Comparison of ENCODE assay signal across 16 cellular contexts in genomic region chr19:51810228-51810627, GRCh38. TPM values are rescaled to one million over a fixed set of nuclear protein-coding genes. Genes with fewer than 3 reads are reported as not detected.
DNase-seq lines count a peak whose midpoint lies in the region; ATAC-seq and TF ChIP-seq lines count a peak whose summit lies in the region.
"Had no signal": no experiment of that assay in that cellular context is flagged by ENCODE, and none has a peak within 500 bp of the region (broad histone marks: within the 10 kb centered on the region; RNA-seq: fewer than 3 reads in every experiment).

No MANE protein-coding gene starts in this region.

- BruUV-seq in Calu3 (replicated peaks; lab: Mats Ljungman, UMichigan) = no TSS peak

- H3K27ac ChIP-seq in RWPE1 = peak overlapping the region; percentile 72; the same call in 1 of the 2 replicates

- TF ChIP-seq CTCF in Calu3 (IDR thresholded peaks at IDR 0.05; ENCODE audit: unreplicated experiment) (no peak), RWPE1 (conservative IDR thresholded peaks at IDR 0.05; ENCODE audit: low read depth) (peak; percentile 21; the same call in 1 of the 2 replicates), GM13976 (IDR thresholded peaks at IDR 0.05; ENCODE audit: borderline replicate concordance, control extremely low read depth, extremely low read depth, insufficient read depth, missing control alignments) (no peak)

- no peaks in the 10 kb centered on the region for H3K4me1 Mint-ChIP-seq in Calu3 (ENCODE audit: low read depth, unreplicated experiment)
- H3K4me1 Mint-ChIP-seq in activated T-cell treated with anti-CD3 and anti-CD28 coated beads, Interleukin-2, amount 50 U/mL, for 24 hours (ENCODE audit: low read depth) = no peaks in the 10 kb centered on the region

- no peaks in the 10 kb centered on the region for H3K27me3 Mint-ChIP-seq in Calu3 (ENCODE audit: unreplicated experiment)
- H3K27me3 Mint-ChIP-seq in activated T-cell treated with anti-CD3 and anti-CD28 coated beads, Interleukin-2, amount 50 U/mL, for 24 hours = no peaks in the 10 kb centered on the region
- H3K27me3 Mint-ChIP-seq: activated naive CD4-positive, alpha-beta T cell treated with anti-CD3 and anti-CD28 coated beads, Interleukin-2, amount 50 U/mL, for 24 hours had no signal

- no peak overlapping the region for H3K27ac Mint-ChIP-seq in Calu3 (ENCODE audit: unreplicated experiment)
- no peak overlapping the region for H3K27ac Mint-ChIP-seq in activated T-cell treated with anti-CD3 and anti-CD28 coated beads, Interleukin-2, amount 50 U/mL, for 24 hours
- H3K27ac Mint-ChIP-seq: activated naive CD4-positive, alpha-beta T cell treated with anti-CD3 and anti-CD28 coated beads, Interleukin-2, amount 50 U/mL, for 24 hours; naive thymus-derived CD4-positive, alpha-beta T cell had no signal

- intact Hi-C loops in Calu3 (cut with micrococcal nuclease; ENCODE audit: unreplicated experiment) = loop anchor here (5.0 kb wide), 1 partner anchor 427 kb away; no protein-coding TSS in a partner anchor
- intact Hi-C loops in left cardiac atrium (cut with DNase I) = no loop called here

- in situ Hi-C loops in GM13976 (cut with MboI; ENCODE audit: low sequenced_read_pairs, unreplicated experiment) = no loop called here

- DNase-seq in Calu3 (peak; percentile 7), HT1080 (ENCODE audit: low read depth) (peak; percentile 37), RWPE1 (ENCODE audit: low spot score) (no peak), left cardiac atrium (peak; percentile 39), GM13976 (ENCODE audit: low spot score) (no peak)
- no peak for DNase-seq in activated T-cell treated with anti-CD3 and anti-CD28 coated beads, Interleukin-2, amount 50 U/mL, for 24 hours
- DNase-seq in central memory CD4-positive, alpha-beta T cell = no peak
- DNase-seq: DMS153; islet precursor cell; naive thymus-derived CD4-positive, alpha-beta T cell; T1000 had no signal

- no peaks in the 10 kb centered on the region for H3K36me3 Mint-ChIP-seq in Calu3 (ENCODE audit: insufficient read depth, unreplicated experiment)
- no peaks in the 10 kb centered on the region for H3K36me3 Mint-ChIP-seq in activated T-cell treated with anti-CD3 and anti-CD28 coated beads, Interleukin-2, amount 50 U/mL, for 24 hours (ENCODE audit: low read depth)

- H3K4me3 Mint-ChIP-seq in Calu3 (ENCODE audit: low read depth, unreplicated experiment) = no peak overlapping the region
- H3K4me3 Mint-ChIP-seq in activated T-cell treated with anti-CD3 and anti-CD28 coated beads, Interleukin-2, amount 50 U/mL, for 24 hours = no peak overlapping the region
- H3K4me3 Mint-ChIP-seq: activated naive CD4-positive, alpha-beta T cell treated with anti-CD3 and anti-CD28 coated beads, Interleukin-2, amount 50 U/mL, for 24 hours; naive thymus-derived CD4-positive, alpha-beta T cell had no signal

- CTCF ChIA-PET in Calu3 (lab: Charles Lee) (no interaction called here), RWPE1 (lab: Yijun Ruan, JAX) (interaction anchor here (0.6 to 0.7 kb wide), 2 partner anchors 149 to 409 kb away, joined by 3 read pairs; no protein-coding TSS in a partner anchor)

- ATAC-seq in left cardiac atrium = peak in 1 of 2 donors; percentile 15
- ATAC-seq in GM21526 (IDR thresholded peaks at IDR 0.05; ENCODE audit: low FRiP score, unreplicated experiment) = no peak
- ATAC-seq: naive thymus-derived CD4-positive, alpha-beta T cell; sciatic nerve had no signal

- H3K9me3 Mint-ChIP-seq in Calu3 (ENCODE audit: low read depth, unreplicated experiment) = peaks cover 14% of the 10 kb centered on the region
- peaks cover 15% of the 10 kb centered on the region for H3K9me3 Mint-ChIP-seq in activated T-cell treated with anti-CD3 and anti-CD28 coated beads, Interleukin-2, amount 50 U/mL, for 24 hours

- POLR2A ChIA-PET in RWPE1 (lab: Yijun Ruan, JAX; ENCODE audit: low non-redundant PET) = no interaction called here

RNA-seq across cellular contexts. Expression of gene FPR3, which starts 15.3 kb away (rescaled TPM):
- total RNA-seq in Calu3 (2022) = not detected in 2 replicates
- not detected in 2 replicates for total RNA-seq in HT1080 (2014; rRNA removed; shearing (Covaris generic))
- polyA plus RNA-seq in HT1080 (2015; cell fraction: cytosol; rRNA removed) = 0.03 TPM in 1 of 2 replicates, not detected in the other
- 0.10 and 0.20 TPM in 2 replicates for polyA plus RNA-seq in HT1080 (2015; cell fraction: nucleus; rRNA removed)
- 10 to 100 TPM; 11.0 TPM for total RNA-seq in left cardiac atrium
- total RNA-seq: fibroblast of villous mesenchyme had no signal
- polyA plus RNA-seq: naive thymus-derived CD4-positive, alpha-beta T cell had no signal

RNA-seq across cellular contexts. Expression of gene FPR2, which starts 49.2 kb away (rescaled TPM):
- not detected in 2 replicates for total RNA-seq in Calu3 (2022)
- 0.05 TPM in 1 of 2 replicates, not detected in the other for total RNA-seq in HT1080 (2014; rRNA removed; shearing (Covaris generic))
- not detected in 2 replicates for polyA plus RNA-seq in HT1080 (2015; cell fraction: cytosol; rRNA removed)
- 0.11 TPM in 1 of 2 replicates, not detected in the other for polyA plus RNA-seq in HT1080 (2015; cell fraction: nucleus; rRNA removed)
- total RNA-seq in left cardiac atrium = 1 to 10 TPM; 1.1 to 2.4 TPM
- total RNA-seq: fibroblast of villous mesenchyme, temporal lobe had no signal
- polyA plus RNA-seq: naive thymus-derived CD4-positive, alpha-beta T cell had no signal

RNA-seq across cellular contexts. Expression of gene FPR1, which starts 58.5 kb away (rescaled TPM):
- not detected in 2 replicates for total RNA-seq in Calu3 (2022)
- total RNA-seq in HT1080 (2014; rRNA removed; shearing (Covaris generic)) = 0.57 and 0.98 TPM in 2 replicates
- 0.43 and 2.0 TPM in 2 replicates for polyA plus RNA-seq in HT1080 (2015; cell fraction: cytosol; rRNA removed)
- 1.2 and 1.5 TPM in 2 replicates for polyA plus RNA-seq in HT1080 (2015; cell fraction: nucleus; rRNA removed)
- total RNA-seq in left cardiac atrium = 10 to 100 TPM; 12.9 to 14.5 TPM
- total RNA-seq: fibroblast of villous mesenchyme had no signal

Comparison
In these comparisons a context has a peak if more than half of its experiments do, and no peak if none do; other contexts are left out.
1. DNase-seq: peak in Calu3 (single experiment), HT1080 (single experiment) and left cardiac atrium (single experiment); none in RWPE1 (single experiment), activated T-cell treated with anti-CD3 and anti-CD28 coated beads, Interleukin-2, amount 50 U/mL, for 24 hours (single experiment), GM13976 (single experiment) and central memory CD4-positive, alpha-beta T cell (single experiment).
2. RNA of gene FPR3, which starts 15.3 kb away (total RNA-seq): 11.0 TPM in left cardiac atrium; not detected in Calu3 and not detected in HT1080; every median in the first group is over 10 times any median in the second.